2 cellular contexts compared by ENCODE assay signal in the genomic region with DNA sequence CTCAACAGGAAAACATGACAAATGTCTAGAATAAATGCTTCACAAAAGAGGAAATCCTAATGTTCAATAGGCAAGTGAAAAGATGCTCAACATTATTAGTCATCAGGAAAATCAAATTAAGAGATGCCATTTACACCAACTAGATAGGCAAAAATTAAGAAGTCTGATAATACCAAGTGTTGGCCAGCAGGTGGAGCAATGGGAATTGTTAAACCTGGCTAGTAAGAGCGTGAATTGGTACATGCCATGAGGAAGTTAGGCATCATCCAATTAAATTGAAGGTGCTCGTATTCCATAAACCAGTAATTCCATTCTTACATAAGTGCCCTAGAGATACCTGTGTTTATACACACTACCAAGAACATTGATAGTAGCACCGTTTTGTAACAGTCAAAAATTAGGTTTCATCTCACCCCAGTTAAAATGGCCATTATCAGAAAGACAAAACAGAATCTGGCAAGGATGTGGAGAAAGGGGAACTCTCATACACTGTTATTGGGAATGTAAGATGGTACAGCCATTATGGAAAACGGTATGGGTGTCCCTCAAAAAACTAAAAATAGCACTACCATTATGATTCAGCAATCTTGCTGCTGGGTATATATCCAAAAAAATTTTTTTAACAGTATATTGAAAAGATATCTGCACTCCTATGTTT.
TF ChIP-seq lines count a peak whose summit lies in the region.

No MANE protein-coding gene starts in this region.

TF ChIP-seq in HCT116, 20 proteins besides CTCF, POLR2A, EP300 and RAD21 (continued from another document):
- TF ChIP-seq, protein P1, sequence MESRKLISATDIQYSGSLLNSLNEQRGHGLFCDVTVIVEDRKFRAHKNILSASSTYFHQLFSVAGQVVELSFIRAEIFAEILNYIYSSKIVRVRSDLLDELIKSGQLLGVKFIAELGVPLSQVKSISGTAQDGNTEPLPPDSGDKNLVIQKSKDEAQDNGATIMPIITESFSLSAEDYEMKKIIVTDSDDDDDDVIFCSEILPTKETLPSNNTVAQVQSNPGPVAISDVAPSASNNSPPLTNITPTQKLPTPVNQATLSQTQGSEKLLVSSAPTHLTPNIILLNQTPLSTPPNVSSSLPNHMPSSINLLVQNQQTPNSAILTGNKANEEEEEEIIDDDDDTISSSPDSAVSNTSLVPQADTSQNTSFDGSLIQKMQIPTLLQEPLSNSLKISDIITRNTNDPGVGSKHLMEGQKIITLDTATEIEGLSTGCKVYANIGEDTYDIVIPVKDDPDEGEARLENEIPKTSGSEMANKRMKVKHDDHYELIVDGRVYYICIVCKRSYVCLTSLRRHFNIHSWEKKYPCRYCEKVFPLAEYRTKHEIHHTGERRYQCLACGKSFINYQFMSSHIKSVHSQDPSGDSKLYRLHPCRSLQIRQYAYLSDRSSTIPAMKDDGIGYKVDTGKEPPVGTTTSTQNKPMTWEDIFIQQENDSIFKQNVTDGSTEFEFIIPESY (IDR thresholded peaks at IDR 0.05; ENCODE audit: extremely low read depth, insufficient replicate concordance, low read length), result no peak
- TF ChIP-seq, protein P2, sequence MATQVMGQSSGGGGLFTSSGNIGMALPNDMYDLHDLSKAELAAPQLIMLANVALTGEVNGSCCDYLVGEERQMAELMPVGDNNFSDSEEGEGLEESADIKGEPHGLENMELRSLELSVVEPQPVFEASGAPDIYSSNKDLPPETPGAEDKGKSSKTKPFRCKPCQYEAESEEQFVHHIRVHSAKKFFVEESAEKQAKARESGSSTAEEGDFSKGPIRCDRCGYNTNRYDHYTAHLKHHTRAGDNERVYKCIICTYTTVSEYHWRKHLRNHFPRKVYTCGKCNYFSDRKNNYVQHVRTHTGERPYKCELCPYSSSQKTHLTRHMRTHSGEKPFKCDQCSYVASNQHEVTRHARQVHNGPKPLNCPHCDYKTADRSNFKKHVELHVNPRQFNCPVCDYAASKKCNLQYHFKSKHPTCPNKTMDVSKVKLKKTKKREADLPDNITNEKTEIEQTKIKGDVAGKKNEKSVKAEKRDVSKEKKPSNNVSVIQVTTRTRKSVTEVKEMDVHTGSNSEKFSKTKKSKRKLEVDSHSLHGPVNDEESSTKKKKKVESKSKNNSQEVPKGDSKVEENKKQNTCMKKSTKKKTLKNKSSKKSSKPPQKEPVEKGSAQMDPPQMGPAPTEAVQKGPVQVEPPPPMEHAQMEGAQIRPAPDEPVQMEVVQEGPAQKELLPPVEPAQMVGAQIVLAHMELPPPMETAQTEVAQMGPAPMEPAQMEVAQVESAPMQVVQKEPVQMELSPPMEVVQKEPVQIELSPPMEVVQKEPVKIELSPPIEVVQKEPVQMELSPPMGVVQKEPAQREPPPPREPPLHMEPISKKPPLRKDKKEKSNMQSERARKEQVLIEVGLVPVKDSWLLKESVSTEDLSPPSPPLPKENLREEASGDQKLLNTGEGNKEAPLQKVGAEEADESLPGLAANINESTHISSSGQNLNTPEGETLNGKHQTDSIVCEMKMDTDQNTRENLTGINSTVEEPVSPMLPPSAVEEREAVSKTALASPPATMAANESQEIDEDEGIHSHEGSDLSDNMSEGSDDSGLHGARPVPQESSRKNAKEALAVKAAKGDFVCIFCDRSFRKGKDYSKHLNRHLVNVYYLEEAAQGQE (IDR thresholded peaks at IDR 0.05; ENCODE audit: low read depth), result no peak
- no peak for TF ChIP-seq EZH2 (IDR thresholded peaks at IDR 0.05)
- no peak for TF ChIP-seq CEBPB (IDR thresholded peaks at IDR 0.05; ENCODE audit: low read depth)
- TF ChIP-seq EGR1 (IDR thresholded peaks at IDR 0.05; ENCODE audit: low read depth), result no peak
- TF ChIP-seq ELF1 (IDR thresholded peaks at IDR 0.05; ENCODE audit: borderline replicate concordance, low read depth), result no peak
- TF ChIP-seq SRF (IDR thresholded peaks at IDR 0.05; ENCODE audit: low read depth), result no peak
- TF ChIP-seq ZNF274 (IDR thresholded peaks at IDR 0.05; ENCODE audit: low read depth, low read length), result no peak
- TF ChIP-seq JUND (IDR thresholded peaks at IDR 0.05), result no peak
TF ChIP-seq in HCT116: peak in this region for 0.

TF ChIP-seq in SK-N-SH treated with all-trans-retinoic acid at 6 μM for 48 hours, 23 proteins besides CTCF, POLR2A, EP300 and RAD21 (continued from another document):
- TF ChIP-seq, protein P3, sequence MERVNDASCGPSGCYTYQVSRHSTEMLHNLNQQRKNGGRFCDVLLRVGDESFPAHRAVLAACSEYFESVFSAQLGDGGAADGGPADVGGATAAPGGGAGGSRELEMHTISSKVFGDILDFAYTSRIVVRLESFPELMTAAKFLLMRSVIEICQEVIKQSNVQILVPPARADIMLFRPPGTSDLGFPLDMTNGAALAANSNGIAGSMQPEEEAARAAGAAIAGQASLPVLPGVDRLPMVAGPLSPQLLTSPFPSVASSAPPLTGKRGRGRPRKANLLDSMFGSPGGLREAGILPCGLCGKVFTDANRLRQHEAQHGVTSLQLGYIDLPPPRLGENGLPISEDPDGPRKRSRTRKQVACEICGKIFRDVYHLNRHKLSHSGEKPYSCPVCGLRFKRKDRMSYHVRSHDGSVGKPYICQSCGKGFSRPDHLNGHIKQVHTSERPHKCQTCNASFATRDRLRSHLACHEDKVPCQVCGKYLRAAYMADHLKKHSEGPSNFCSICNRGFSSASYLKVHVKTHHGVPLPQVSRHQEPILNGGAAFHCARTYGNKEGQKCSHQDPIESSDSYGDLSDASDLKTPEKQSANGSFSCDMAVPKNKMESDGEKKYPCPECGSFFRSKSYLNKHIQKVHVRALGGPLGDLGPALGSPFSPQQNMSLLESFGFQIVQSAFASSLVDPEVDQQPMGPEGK (CRISPR knock-in tag; IDR thresholded peaks at IDR 0.05; ENCODE audit: borderline replicate concordance), result no peak
- no peak for TF ChIP-seq ZFP3 (CRISPR knock-in tag; IDR thresholded peaks at IDR 0.05)
- no peak for TF ChIP-seq GLIS3 (CRISPR knock-in tag; IDR thresholded peaks at IDR 0.05)
